In the genomic region with DNA sequence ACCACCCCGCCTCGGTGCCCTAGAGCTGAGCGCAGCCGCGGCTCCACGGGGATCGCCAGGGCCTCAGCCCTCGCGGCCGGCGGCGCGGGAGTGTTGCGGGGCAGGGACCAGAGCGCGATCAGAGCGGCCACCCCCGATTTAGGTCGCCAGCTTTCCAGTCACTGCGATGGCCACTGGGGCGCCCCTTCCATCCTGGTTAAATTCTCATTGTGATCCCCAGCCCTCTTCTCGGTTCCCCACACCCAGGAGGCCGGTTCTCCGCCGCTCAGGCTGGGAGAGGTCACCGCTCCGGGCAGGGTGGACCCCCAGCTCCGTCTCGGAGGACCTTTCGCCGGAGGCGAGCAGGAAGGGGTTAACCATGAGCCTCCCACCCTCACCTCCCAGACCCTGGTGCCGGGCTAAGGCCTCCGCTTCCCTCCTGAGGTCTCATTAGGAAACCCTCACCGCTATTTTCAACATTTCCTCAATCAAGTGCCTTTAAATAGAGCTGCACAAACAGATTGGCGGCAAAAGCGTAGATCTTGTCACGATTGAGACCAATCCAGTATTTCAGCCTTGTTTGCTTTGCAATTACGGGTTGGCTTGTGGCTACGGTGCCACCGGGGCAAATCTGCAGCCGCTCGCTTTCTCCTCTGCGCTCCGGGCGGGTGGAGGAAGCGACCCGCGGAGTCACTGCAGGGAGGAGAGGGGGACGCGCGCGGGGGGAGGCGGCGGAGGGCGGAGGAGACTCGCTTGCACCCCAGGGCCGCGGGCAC, we compare ENCODE assay signal across 1 cellular context.
TF ChIP-seq lines count a peak whose summit lies in the region.

No MANE protein-coding gene starts in this region.

TF ChIP-seq in IMR-90, 13 proteins besides CTCF, POLR2A, EP300 and RAD21 (continued from another document):
- TF ChIP-seq, protein P1, sequence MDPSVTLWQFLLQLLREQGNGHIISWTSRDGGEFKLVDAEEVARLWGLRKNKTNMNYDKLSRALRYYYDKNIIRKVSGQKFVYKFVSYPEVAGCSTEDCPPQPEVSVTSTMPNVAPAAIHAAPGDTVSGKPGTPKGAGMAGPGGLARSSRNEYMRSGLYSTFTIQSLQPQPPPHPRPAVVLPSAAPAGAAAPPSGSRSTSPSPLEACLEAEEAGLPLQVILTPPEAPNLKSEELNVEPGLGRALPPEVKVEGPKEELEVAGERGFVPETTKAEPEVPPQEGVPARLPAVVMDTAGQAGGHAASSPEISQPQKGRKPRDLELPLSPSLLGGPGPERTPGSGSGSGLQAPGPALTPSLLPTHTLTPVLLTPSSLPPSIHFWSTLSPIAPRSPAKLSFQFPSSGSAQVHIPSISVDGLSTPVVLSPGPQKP (IDR thresholded peaks at IDR 0.05; ENCODE audit: borderline replicate concordance, low read depth, low read length), result no peak
- TF ChIP-seq RCOR1 (IDR thresholded peaks at IDR 0.05; ENCODE audit: insufficient replicate concordance, low read length), result no peak
- TF ChIP-seq, protein P2, sequence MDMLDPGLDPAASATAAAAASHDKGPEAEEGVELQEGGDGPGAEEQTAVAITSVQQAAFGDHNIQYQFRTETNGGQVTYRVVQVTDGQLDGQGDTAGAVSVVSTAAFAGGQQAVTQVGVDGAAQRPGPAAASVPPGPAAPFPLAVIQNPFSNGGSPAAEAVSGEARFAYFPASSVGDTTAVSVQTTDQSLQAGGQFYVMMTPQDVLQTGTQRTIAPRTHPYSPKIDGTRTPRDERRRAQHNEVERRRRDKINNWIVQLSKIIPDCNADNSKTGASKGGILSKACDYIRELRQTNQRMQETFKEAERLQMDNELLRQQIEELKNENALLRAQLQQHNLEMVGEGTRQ (IDR thresholded peaks at IDR 0.05; ENCODE audit: low read depth, low read length), result no peak
